ENCODE assay signal across 9 cellular contexts in the genomic region with DNA sequence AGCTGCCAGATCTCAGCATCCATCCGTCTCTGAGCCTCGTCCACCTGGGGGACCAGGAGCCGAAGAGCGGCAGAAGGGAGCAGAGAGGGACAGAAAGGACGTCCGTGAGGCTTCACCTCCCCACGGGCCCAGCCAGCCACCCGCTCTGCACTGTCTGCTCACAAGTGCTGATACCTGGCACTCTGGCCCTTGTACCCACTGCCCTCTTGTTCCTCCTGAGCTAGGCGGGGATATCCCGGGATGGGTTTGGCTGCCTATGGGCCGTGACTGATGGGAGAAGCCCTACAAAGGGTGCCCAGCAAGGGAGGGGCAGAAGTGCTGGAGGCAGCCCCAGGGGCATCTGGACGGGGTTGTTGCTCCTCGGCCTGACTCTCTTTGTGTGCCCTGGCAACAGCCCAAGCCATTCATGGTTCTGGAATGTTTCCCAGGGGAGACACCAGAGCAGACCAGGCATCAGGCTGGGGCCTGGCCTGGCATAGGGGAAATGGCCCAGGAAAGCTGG. TPM values are rescaled to one million over a fixed set of nuclear protein-coding genes. Genes with fewer than 3 reads are reported as not detected.
DNase-seq lines count a peak whose midpoint lies in the region; ATAC-seq and TF ChIP-seq lines count a peak whose summit lies in the region.
"Had no signal": no experiment of that assay in that cellular context is flagged by ENCODE, and none has a peak within 500 bp of the region (broad histone marks: within the 10 kb centered on the region; RNA-seq: fewer than 3 reads in every experiment).

No MANE protein-coding gene starts in this region.

- RAD21 ChIA-PET in HCT116 (lab: Charles Lee; ENCODE audit: low non-redundant PET in 1 of 2, low total read pairs in 2 of 2, uncharacterized antibody in 2 of 2, unreplicated experiment in 2 of 2) = no interaction called here

- POLR2A ChIA-PET in HCT116 (lab: Charles Lee) = interaction anchor here (0.7 kb wide), 1 partner anchor 1361 kb away, joined by 4 read pairs; no protein-coding TSS in a partner anchor

- H3K27me3 ChIP-seq in HCT116 (ENCODE audit: insufficient read depth, low read length) = no peaks in the 10 kb centered on the region

- H3K27ac ChIP-seq in HCT116 (ENCODE audit: low read depth, low read length) = no peak overlapping the region
- H3K27ac ChIP-seq: KMS-11 had no signal

- no peaks in the 10 kb centered on the region for H3K9me3 ChIP-seq in HCT116 (ENCODE audit: control insufficient read depth in 1 of 2, insufficient read depth in 1 of 2, low read depth in 1 of 2, low read length in 2 of 2)

- H3K9me3 Mint-ChIP-seq in T-helper 2 cell treated with Interferon-gamma antibody and Interleukin-4, amounts not matched to agents 5 μg/mL and 100 μg/mL, for 36 hours = no peaks in the 10 kb centered on the region

- no peaks in the 10 kb centered on the region for H3K4me1 Mint-ChIP-seq in T-helper 2 cell treated with Interferon-gamma antibody and Interleukin-4, amounts not matched to agents 5 μg/mL and 100 μg/mL, for 36 hours (ENCODE audit: low read depth)

- H3K4me3 ChIP-seq in HCT116 (replicated peaks in 1 of 2; ENCODE audit: low read depth in 1 of 2, low read length in 2 of 2) (no peak overlapping the region), skeletal muscle cell (ENCODE audit: low read depth, low read length) (no peak overlapping the region)

- H3K4me3 Mint-ChIP-seq in T-helper 2 cell treated with Interferon-gamma antibody and Interleukin-4, amounts not matched to agents 5 μg/mL and 100 μg/mL, for 36 hours = no peak overlapping the region

- no peak for TF ChIP-seq RAD21 in HCT116 (IDR thresholded peaks at IDR 0.05; ENCODE audit: low read depth)

- H2AFZ ChIP-seq in HCT116 (ENCODE audit: low read depth, low read length, poor library complexity, severe bottlenecking) = no peak overlapping the region

- no peaks in the 10 kb centered on the region for H3K79me2 ChIP-seq in HCT116 (ENCODE audit: insufficient read depth, low read length)

- BruUV-seq in HCT116 (replicated peaks; lab: Mats Ljungman, UMichigan) = no TSS peak

- CTCF ChIA-PET in HCT116 (lab: Charles Lee) = no interaction called here

- DNase-seq in HCT116 (ENCODE audit: low read depth, low spot score) (peak; percentile 18), SK-MEL-5 (ENCODE audit: low read depth, low spot score) (peak; percentile 32), glomerular visceral epithelial cell (ENCODE audit: extremely low spot score) (peak; percentile 96), skeletal muscle cell (ENCODE audit: low read depth) (peak; percentile 60), iPS-NIHi7 (ENCODE audit: extremely low spot score) (no peak)
- no peak for DNase-seq in T-helper 2 cell treated with Interferon-gamma antibody and Interleukin-4, amounts not matched to agents 5 μg/mL and 100 μg/mL, for 36 hours (ENCODE audit: low spot score)

- H3K4me2 ChIP-seq in HCT116 (ENCODE audit: low read length) = peak overlapping the region; percentile 50
- H3K4me2 ChIP-seq: KMS-11 had no signal

- TF ChIP-seq POLR2A in HCT116 (IDR thresholded peaks at IDR 0.05; ENCODE audit: borderline replicate concordance, extremely low read depth, insufficient read depth, insufficient read length) = no peak

- in situ Hi-C loops in SK-MEL-5 (cut with HindIII; ENCODE audit: low pct_unique_long_range_greater_than_20kb, low sequenced_read_pairs) = no loop called here

- no peak for TF ChIP-seq CTCF in HCT116 (IDR thresholded peaks at IDR 0.05 in 2 of 3, conservative IDR thresholded peaks at IDR 0.05 in 1 of 3; ENCODE audit: borderline replicate concordance in 1 of 3, insufficient read depth in 1 of 3, low read depth in 2 of 3, low read length in 2 of 3)

- no peak overlapping the region; the same call in 1 of the 2 replicates for H3K9ac ChIP-seq in HCT116 (ENCODE audit: low read length)
- H3K9ac ChIP-seq: KMS-11 had no signal

- H3K36me3 ChIP-seq in HCT116 (ENCODE audit: control insufficient read depth in 1 of 2, insufficient read depth in 2 of 2, low read length in 2 of 2) = no peaks in the 10 kb centered on the region; a peak in 1 of 4 replicates

- H3K9me2 ChIP-seq in HCT116 (ENCODE audit: insufficient read depth) = no peaks in the 10 kb centered on the region

- H4K20me1 ChIP-seq in HCT116 (ENCODE audit: insufficient read depth) = no peaks in the 10 kb centered on the region

- no peaks in the 10 kb centered on the region for H3K27me3 Mint-ChIP-seq in T-helper 2 cell treated with Interferon-gamma antibody and Interleukin-4, amounts not matched to agents 5 μg/mL and 100 μg/mL, for 36 hours (ENCODE audit: low read depth)

- ATAC-seq in HCT116 = peak; percentile 71
- ATAC-seq in GM18907 (IDR thresholded peaks at IDR 0.05; ENCODE audit: unreplicated experiment) = no peak
- ATAC-seq in GM21786 (IDR thresholded peaks at IDR 0.05; ENCODE audit: unreplicated experiment) = no peak

- H3K27ac Mint-ChIP-seq in T-helper 2 cell treated with Interferon-gamma antibody and Interleukin-4, amounts not matched to agents 5 μg/mL and 100 μg/mL, for 36 hours = no peak overlapping the region

- H3K36me3 Mint-ChIP-seq in T-helper 2 cell treated with Interferon-gamma antibody and Interleukin-4, amounts not matched to agents 5 μg/mL and 100 μg/mL, for 36 hours (ENCODE audit: low read depth) = no peaks in the 10 kb centered on the region

- H3K4me1 ChIP-seq in HCT116 (ENCODE audit: control insufficient read depth in 1 of 2, insufficient read depth in 2 of 2, low read length in 2 of 2) = peaks cover 20 to 30% of the 10 kb centered on the region in 2 experiments

- intact Hi-C loops in HCT116 (cut with micrococcal nuclease) = loop anchor here (5.0 kb wide), 1 partner anchor 93 kb away; no protein-coding TSS in a partner anchor

TF ChIP-seq in HCT116, 20 proteins besides CTCF, POLR2A, EP300 and RAD21:
- TF ChIP-seq ZBTB33 (IDR thresholded peaks at IDR 0.05; ENCODE audit: extremely low read depth, insufficient replicate concordance, low read length) (no peak), ZNF274 (IDR thresholded peaks at IDR 0.05; ENCODE audit: low read depth, low read length) (no peak), POLR2AphosphoS5 (IDR thresholded peaks at IDR 0.05; ENCODE audit: low read depth, low read length) (0 out of 2 replicates have a peak, but pooled peaks have one; percentile 22)

RNA-seq across cellular contexts. Expression of gene LDLRAD2, which starts 57.6 kb away (rescaled TPM):
- not detected for total RNA-seq in HCT116 (2021; ENCODE audit: unreplicated experiment)
- polyA plus RNA-seq in HCT116 (2012) = 2.8 and 3.7 TPM in 2 replicates
- not detected in 2 replicates for total RNA-seq in SK-MEL-5 (2014; rRNA removed; shearing (Covaris generic))
- not detected in 2 replicates for polyA plus RNA-seq in SK-MEL-5 (2015; cell fraction: cytosol; rRNA removed)
- not detected in 2 replicates for polyA plus RNA-seq in SK-MEL-5 (2015; cell fraction: nucleus; rRNA removed)

Comparison
In these comparisons a context has a peak if more than half of its experiments do, and no peak if none do; other contexts are left out.
1. DNase-seq: peak in HCT116 (single experiment), SK-MEL-5 (single experiment), glomerular visceral epithelial cell (single experiment) and skeletal muscle cell (single experiment); none in T-helper 2 cell treated with Interferon-gamma antibody and Interleukin-4, amounts not matched to agents 5 μg/mL and 100 μg/mL, for 36 hours (single experiment) and iPS-NIHi7 (single experiment).